15 cellular contexts compared by ENCODE assay signal in genomic region chr1:22208265-22208972, GRCh38.
DNase-seq lines count a peak whose midpoint lies in the region; ATAC-seq, FAIRE-seq and TF ChIP-seq lines count a peak whose summit lies in the region.
"Had no signal": no experiment of that assay in that cellular context is flagged by ENCODE, and none has a peak within 500 bp of the region (broad histone marks: within the 10 kb centered on the region; RNA-seq: fewer than 3 reads in every experiment).

No MANE protein-coding gene starts in this region.

- H3K9me3 Mint-ChIP-seq in astrocyte (ENCODE audit: unreplicated experiment), result no peaks in the 10 kb centered on the region
- no peaks in the 10 kb centered on the region for H3K9me3 Mint-ChIP-seq in activated CD4-positive, alpha-beta T cell treated with anti-CD3 and anti-CD28 coated beads, Interleukin-2, amount 10 ng/mL, durations not matched to agents 7 days and 5 days
- H3K9me3 Mint-ChIP-seq: T-helper 2 cell treated with Interferon-gamma antibody and Interleukin-4, amounts not matched to agents 5 μg/mL and 100 μg/mL, for 36 hours had no signal

- POLR2A ChIA-PET in SK-N-SH (lab: Yijun Ruan, JAX), result no interaction called here
- POLR2A ChIA-PET in activated CD4-positive, alpha-beta T cell treated with anti-CD3 and anti-CD28 coated beads, Interleukin-2, amount 10 ng/mL, durations not matched to agents 7 days and 5 days (lab: Charles Lee), result no interaction called here

- H3K4me1 Mint-ChIP-seq in astrocyte (ENCODE audit: low read depth, unreplicated experiment), result peaks cover 3% of the 10 kb centered on the region
- H3K4me1 Mint-ChIP-seq in activated CD4-positive, alpha-beta T cell treated with anti-CD3 and anti-CD28 coated beads, Interleukin-2, amount 10 ng/mL, durations not matched to agents 7 days and 5 days, result no peaks in the 10 kb centered on the region

- no peaks in the 10 kb centered on the region for H3F3A ChIP-seq in SK-N-SH (replicated peaks; ENCODE audit: insufficient read depth)

- peaks cover 0 to 12% of the 10 kb centered on the region in 2 experiments; a peak in 1 of 4 replicates for H3K4me1 ChIP-seq in SK-N-SH (ENCODE audit: control insufficient read depth in 1 of 2, insufficient read depth in 2 of 2, low read depth in 1 of 2, low read length in 1 of 2)
- H3K4me1 ChIP-seq in astrocyte (ENCODE audit: insufficient read depth, low read length), result no peaks in the 10 kb centered on the region

- no peak for TF ChIP-seq EP300 in SK-N-SH (IDR thresholded peaks at IDR 0.05; ENCODE audit: borderline replicate concordance in 1 of 2, low read depth in 1 of 2, low read length in 1 of 2)

- FAIRE-seq in astrocyte (lab: Jason Lieb, UNC), result no peak

- ATAC-seq in SK-N-SH treated with all-trans-retinoic acid at 6 μM for 48 hours, result no peak
- ATAC-seq: upper lobe of right lung had no signal

- DNase-seq in SK-N-SH (peak; percentile 59), astrocyte (ENCODE audit: low read depth) (no peak), kidney epithelial cell (ENCODE audit: low read depth) (no peak), foreskin melanocyte (no peak), mesenteric fat pad (ENCODE audit: low spot score) (no peak), D341Med (ENCODE audit: low spot score) (no peak)
- no peak for DNase-seq in activated CD4-positive, alpha-beta T cell treated with anti-CD3 and anti-CD28 coated beads, Interleukin-2, amount 10 ng/mL, durations not matched to agents 7 days and 5 days
- DNase-seq: activated CD4-positive, alpha-beta T cell treated with anti-CD3 and anti-CD28 coated beads, Interleukin-2, amount 50 U/mL, for 4 hours; activated effector memory CD4-positive, alpha-beta T cell treated with Interleukin-2 at 50 U/mL for 16 hours; hippocampal formation; KG1; upper lobe of right lung had no signal

- H3K27ac ChIP-seq in SK-N-SH (ENCODE audit: low read depth in 2 of 2, low read length in 1 of 2) (no peak overlapping the region), astrocyte (ENCODE audit: low read depth, low read length) (no peak overlapping the region)
- H3K27ac ChIP-seq: breast epithelium, upper lobe of right lung had no signal

- H3K9ac ChIP-seq in SK-N-SH (no peak overlapping the region), astrocyte (ENCODE audit: low read length) (no peak overlapping the region)

- H3K27ac Mint-ChIP-seq in astrocyte (ENCODE audit: unreplicated experiment), result no peak overlapping the region
- no peak overlapping the region for H3K27ac Mint-ChIP-seq in activated CD4-positive, alpha-beta T cell treated with anti-CD3 and anti-CD28 coated beads, Interleukin-2, amount 10 ng/mL, durations not matched to agents 7 days and 5 days
- H3K27ac Mint-ChIP-seq: T-helper 2 cell treated with Interferon-gamma antibody and Interleukin-4, amounts not matched to agents 5 μg/mL and 100 μg/mL, for 36 hours had no signal

- no peak overlapping the region for H3K4me3 Mint-ChIP-seq in astrocyte (ENCODE audit: unreplicated experiment)
- no peak overlapping the region for H3K4me3 Mint-ChIP-seq in activated CD4-positive, alpha-beta T cell treated with anti-CD3 and anti-CD28 coated beads, Interleukin-2, amount 10 ng/mL, durations not matched to agents 7 days and 5 days
- H3K4me3 Mint-ChIP-seq: T-helper 2 cell treated with Interferon-gamma antibody and Interleukin-4, amounts not matched to agents 5 μg/mL and 100 μg/mL, for 36 hours had no signal

- H3K9me2 ChIP-seq in SK-N-SH, result no peaks in the 10 kb centered on the region

- no peak overlapping the region for H2AFZ ChIP-seq in SK-N-SH (ENCODE audit: low read depth)
- H2AFZ ChIP-seq in astrocyte (ENCODE audit: low read depth, low read length), result no peak overlapping the region

- no peaks in the 10 kb centered on the region for H3K36me3 Mint-ChIP-seq in astrocyte (ENCODE audit: low read depth, unreplicated experiment)
- H3K36me3 Mint-ChIP-seq in activated CD4-positive, alpha-beta T cell treated with anti-CD3 and anti-CD28 coated beads, Interleukin-2, amount 10 ng/mL, durations not matched to agents 7 days and 5 days (ENCODE audit: low read depth), result no peaks in the 10 kb centered on the region

- H3K27me3 ChIP-seq in SK-N-SH (ENCODE audit: insufficient read depth) (peaks cover 47% of the 10 kb centered on the region), astrocyte (ENCODE audit: insufficient read depth, low read length) (peaks cover 89% of the 10 kb centered on the region), kidney epithelial cell (ENCODE audit: control insufficient read depth, insufficient read depth, low read length) (peaks cover 72% of the 10 kb centered on the region)

- WGBS in SK-N-SH (ENCODE audit: low lambda C conversion rate), result 45% methylated on average over 14 of the region's 21 CpGs

- H3K4me2 ChIP-seq in SK-N-SH, result no peak overlapping the region
- H3K4me2 ChIP-seq in astrocyte (ENCODE audit: low read length), result no peak overlapping the region

- TF ChIP-seq RAD21 in SK-N-SH (IDR thresholded peaks at IDR 0.05; ENCODE audit: low read length), result no peak

- TF ChIP-seq CTCF in SK-N-SH (IDR thresholded peaks at IDR 0.05) (no peak), astrocyte (IDR thresholded peaks at IDR 0.05; ENCODE audit: insufficient read depth, low read depth, low read length) (peak; percentile 5), kidney epithelial cell (IDR thresholded peaks at IDR 0.05; ENCODE audit: insufficient read depth, low read length, poor library complexity, severe bottlenecking) (peak; percentile 22)

- H3K9me3 ChIP-seq in SK-N-SH (no peaks in the 10 kb centered on the region), astrocyte (ENCODE audit: insufficient read depth, low read depth, low read length) (no peaks in the 10 kb centered on the region)
- H3K9me3 ChIP-seq: breast epithelium, upper lobe of right lung had no signal

- peaks cover 70% of the 10 kb centered on the region for H3K27me3 Mint-ChIP-seq in astrocyte (ENCODE audit: low read depth, unreplicated experiment)
- peaks cover 42% of the 10 kb centered on the region for H3K27me3 Mint-ChIP-seq in activated CD4-positive, alpha-beta T cell treated with anti-CD3 and anti-CD28 coated beads, Interleukin-2, amount 10 ng/mL, durations not matched to agents 7 days and 5 days

- H4K20me1 ChIP-seq in SK-N-SH (ENCODE audit: insufficient read depth) (no peaks in the 10 kb centered on the region), astrocyte (ENCODE audit: insufficient read depth, low read length) (no peaks in the 10 kb centered on the region)

- no peaks in the 10 kb centered on the region for H3K79me2 ChIP-seq in SK-N-SH (ENCODE audit: insufficient read depth)
- H3K79me2 ChIP-seq in astrocyte (ENCODE audit: insufficient read depth, low read length), result no peaks in the 10 kb centered on the region

- H3K4me3 ChIP-seq in SK-N-SH (ENCODE audit: low read depth in 2 of 2, low read length in 1 of 2), result no peak overlapping the region
- H3K4me3 ChIP-seq in astrocyte (ENCODE audit: insufficient read depth, low read depth, low read length), result no peak overlapping the region
- no peak overlapping the region for H3K4me3 ChIP-seq in kidney epithelial cell (ENCODE audit: low read depth, low read length)
- H3K4me3 ChIP-seq: breast epithelium, upper lobe of right lung had no signal

- no peaks in the 10 kb centered on the region for H3K36me3 ChIP-seq in SK-N-SH (replicated peaks in 1 of 2; ENCODE audit: control insufficient read depth in 1 of 2, insufficient read depth in 2 of 2, low read length in 1 of 2)
- no peaks in the 10 kb centered on the region for H3K36me3 ChIP-seq in astrocyte (ENCODE audit: insufficient read depth, low read length)
- H3K36me3 ChIP-seq in kidney epithelial cell (ENCODE audit: control insufficient read depth, insufficient read depth, low read length), result no peaks in the 10 kb centered on the region
- H3K36me3 ChIP-seq: breast epithelium, upper lobe of right lung had no signal

- CTCF ChIA-PET in SK-N-SH (lab: Yijun Ruan, JAX), result interaction anchor here (1.5 kb wide), 1 partner anchor 77 kb away, joined by 3 read pairs; no protein-coding TSS in a partner anchor
- CTCF ChIA-PET in activated CD4-positive, alpha-beta T cell treated with anti-CD3 and anti-CD28 coated beads, Interleukin-2, amount 10 ng/mL, durations not matched to agents 7 days and 5 days (lab: Charles Lee), result no interaction called here

TF ChIP-seq in SK-N-SH, 30 proteins besides CTCF, POLR2A, EP300 and RAD21:
- TF ChIP-seq FOSL2 (IDR thresholded peaks at IDR 0.05; ENCODE audit: borderline replicate concordance, low read depth) (no peak), POLR2AphosphoS5 (IDR thresholded peaks at IDR 0.05; ENCODE audit: low read depth, low read length) (no peak), FOXJ3 (CRISPR knock-in tag; IDR thresholded peaks at IDR 0.05) (no peak), USF1 (IDR thresholded peaks at IDR 0.05; ENCODE audit: borderline replicate concordance, low read depth) (no peak), RXRA (IDR thresholded peaks at IDR 0.05; ENCODE audit: borderline replicate concordance, low read depth) (no peak), MAX (IDR thresholded peaks at IDR 0.05; ENCODE audit: low read depth) (no peak)
TF ChIP-seq in SK-N-SH: peak in this region for 0.

TF ChIP-seq in SK-N-SH treated with all-trans-retinoic acid at 6 μM for 48 hours, 23 proteins besides CTCF, POLR2A, EP300 and RAD21:
- TF ChIP-seq ARNTL (CRISPR knock-in tag; IDR thresholded peaks at IDR 0.05; ENCODE audit: borderline replicate concordance, low read depth), result no peak
